11 cellular contexts compared by ENCODE assay signal in genomic region chr18:57137847-57138246, GRCh38. TPM values are rescaled to one million over a fixed set of nuclear protein-coding genes. Genes with fewer than 3 reads are reported as not detected.
"Had no signal": no experiment of that assay in that cellular context is flagged by ENCODE, and none has a peak within 500 bp of the region (broad histone marks: within the 10 kb centered on the region; RNA-seq: fewer than 3 reads in every experiment).

No MANE protein-coding gene starts in this region.

- H3K9me3 ChIP-seq: HAP-1 had no signal

- ATAC-seq: HCT116 had no signal

- H3K9ac ChIP-seq: GM23248 had no signal

- H3K4me1 ChIP-seq: HAP-1 had no signal

- H3K9me3 Mint-ChIP-seq: HFFc6 had no signal

- FAIRE-seq: H1, H54 had no signal

- H3K4me3 Mint-ChIP-seq: H9, HFFc6 had no signal

- H3K27ac ChIP-seq: GM23248 had no signal

- H3K4me3 ChIP-seq: GM23248, HAP-1 had no signal

- DNase-seq: GM23248, GOT3, H7, H9, HCEC 1CT, HFFc6 had no signal

- H3K36me3 ChIP-seq: HAP-1 had no signal

- H3K27ac Mint-ChIP-seq: HFFc6 had no signal

- H2AFZ ChIP-seq: GM23248 had no signal

RNA-seq across cellular contexts. Expression of gene BOD1L2, which starts 9.0 kb away (rescaled TPM):
- total RNA-seq: GM23248, H1, H4, H9, HFFc6 had no signal
- polyA plus RNA-seq: GM23248, H1 had no signal
